In the genomic region with DNA sequence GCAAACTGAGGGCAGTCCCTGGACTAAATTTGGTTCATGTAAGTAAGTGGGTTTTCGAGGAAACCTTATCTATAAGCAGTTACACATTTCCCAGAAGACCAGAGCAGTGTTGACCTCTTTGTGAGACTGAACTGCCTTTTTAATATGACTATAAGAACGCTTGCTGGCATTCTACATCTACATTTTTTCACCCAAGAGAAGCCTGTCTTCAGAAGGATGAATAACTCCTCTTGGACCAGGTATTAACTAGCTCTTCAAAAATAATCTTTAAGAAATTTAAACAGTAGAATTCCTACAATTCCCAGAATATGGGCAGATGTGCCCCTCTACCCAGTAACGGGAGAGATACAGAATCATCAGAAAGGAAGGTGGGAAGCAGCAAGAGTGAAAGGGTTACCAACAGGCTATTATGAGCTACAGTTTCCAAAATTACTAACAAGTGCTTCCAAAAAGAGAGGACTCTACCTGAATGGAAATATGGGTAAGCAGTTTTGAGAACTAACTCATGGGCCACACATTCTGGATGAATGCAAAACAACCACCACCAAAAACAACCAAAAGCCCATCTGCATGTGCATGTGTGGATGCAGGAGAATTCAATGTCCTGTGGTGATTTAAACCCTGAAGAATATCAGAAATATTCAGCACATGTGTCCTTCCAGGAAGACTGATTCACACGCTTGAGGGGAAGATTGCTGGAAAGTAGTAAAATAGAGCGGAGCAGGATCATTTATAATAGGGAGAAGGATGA, we compare ENCODE assay signal across 19 cellular contexts.
"Had no signal": no experiment of that assay in that cellular context is flagged by ENCODE, and none has a peak within 500 bp of the region (broad histone marks: within the 10 kb centered on the region; RNA-seq: fewer than 3 reads in every experiment).

No MANE protein-coding gene starts in this region.

- H3K36me3 Mint-ChIP-seq: memory B cell, natural killer cell had no signal

- H3K9me3 Mint-ChIP-seq: immature natural killer cell, memory B cell, natural killer cell had no signal

- H3K27me3 ChIP-seq: foreskin keratinocyte, ovary, right atrium auricular region, tibial artery, vagina had no signal

- H3K36me3 ChIP-seq: left ventricle myocardium inferior, lower lobe of right lung, ovary, right atrium auricular region, tibial artery, upper lobe of right lung, vagina had no signal

- ATAC-seq: foreskin keratinocyte; left cardiac atrium; lower lobe of right lung; natural killer cell; stimulated activated naive CD8-positive, alpha-beta T cell treated with anti-CD3 and anti-CD28 coated beads, Interleukin-15, Interleukin-2, amounts not matched to agents 100 U/mL and 50 U/mL, for 24 hours; upper lobe of right lung had no signal

- H3K4me1 ChIP-seq: foreskin keratinocyte, left ventricle myocardium inferior, lower lobe of right lung, right atrium auricular region, tibial artery, upper lobe of right lung, vagina had no signal

- DNase-seq: dermis blood vessel endothelial cell; foreskin keratinocyte; immature natural killer cell; kidney; left cardiac atrium; left ventricle myocardium inferior; lower lobe of right lung; natural killer cell; ovary; small intestine; stimulated activated CD4-positive, alpha-beta T cell treated with anti-CD3 and anti-CD28 coated beads, Interleukin-2, amount 100 ng/mL, for 48 hours; stimulated activated naive CD8-positive, alpha-beta T cell treated with anti-CD3 and anti-CD28 coated beads, Interleukin-15, Interleukin-2, amounts not matched to agents 100 U/mL and 50 U/mL, for 24 hours; tibial artery; upper lobe of right lung had no signal

- H3K4me1 Mint-ChIP-seq: memory B cell, mesothelial cell of epicardium, neural crest cell had no signal

- H3K4me3 ChIP-seq: left ventricle myocardium inferior, lower lobe of right lung, ovary, right atrium auricular region, tibial artery, upper lobe of right lung, vagina had no signal

- H3K27ac ChIP-seq: foreskin keratinocyte, left ventricle myocardium inferior, lower lobe of right lung, ovary, right atrium auricular region, tibial artery, upper lobe of right lung, vagina had no signal

- H3K27ac Mint-ChIP-seq: immature natural killer cell, memory B cell, mesothelial cell of epicardium, natural killer cell had no signal

- H3K9me3 ChIP-seq: left ventricle myocardium inferior, lower lobe of right lung, ovary, right atrium auricular region, tibial artery, upper lobe of right lung, vagina had no signal

- H3K4me3 Mint-ChIP-seq: immature natural killer cell, memory B cell, mesothelial cell of epicardium, natural killer cell, neural crest cell had no signal
